ENCODE assay signal across 24 cellular contexts in genomic region chr5:15959560-15960164, GRCh38.
DNase-seq lines count a peak whose midpoint lies in the region; TF ChIP-seq lines count a peak whose summit lies in the region.
"Had no signal": no experiment of that assay in that cellular context is flagged by ENCODE, and none has a peak within 500 bp of the region (broad histone marks: within the 10 kb centered on the region; RNA-seq: fewer than 3 reads in every experiment).

No MANE protein-coding gene starts in this region.

- H3K4me2 ChIP-seq in hepatocyte = no peak overlapping the region
- H3K4me2 ChIP-seq: BLaER1 had no signal

- no peaks in the 10 kb centered on the region for H4K20me1 ChIP-seq in hepatocyte (ENCODE audit: insufficient read depth, poor library complexity, severe bottlenecking)
- H4K20me1 ChIP-seq: BLaER1 had no signal

- H3K27me3 ChIP-seq in BE2C = no peaks in the 10 kb centered on the region
- no peaks in the 10 kb centered on the region for H3K27me3 ChIP-seq in hepatocyte
- H3K27me3 ChIP-seq: BLaER1, brain microvascular endothelial cell, upper lobe of left lung had no signal

- H3K4me1 ChIP-seq in BE2C (peaks cover 18% of the 10 kb centered on the region), hepatocyte (ENCODE audit: insufficient read depth) (peaks cover 5% of the 10 kb centered on the region)
- H3K4me1 ChIP-seq: BLaER1, upper lobe of left lung had no signal

- H3K36me3 ChIP-seq in BE2C = no peaks in the 10 kb centered on the region
- H3K36me3 ChIP-seq in hepatocyte (replicated peaks; ENCODE audit: insufficient read depth, low read depth) = no peaks in the 10 kb centered on the region
- H3K36me3 ChIP-seq: BLaER1, brain microvascular endothelial cell, upper lobe of left lung had no signal

- TF ChIP-seq CTCF in BE2C (IDR thresholded peaks at IDR 0.05; ENCODE audit: low read depth, low read length) (no peak), hepatocyte (IDR thresholded peaks at IDR 0.05; ENCODE audit: poor library complexity) (no peak)

- no peaks in the 10 kb centered on the region for H3K9me2 ChIP-seq in hepatocyte (replicated peaks; ENCODE audit: insufficient read depth)

- no peak overlapping the region for H2AFZ ChIP-seq in hepatocyte

- WGBS in hepatocyte (ENCODE audit: low lambda C conversion rate, missing lambda C conversion rate) = 53% methylated on average over 5 of the region's 5 CpGs

- H3K79me2 ChIP-seq in hepatocyte = no peaks in the 10 kb centered on the region

- peak; percentile 70 for DNase-seq in BE2C
- peak; percentile 95 for DNase-seq in NCI-H1694 treated with DMSO at 0.1 percent for 48 hours (lab: John Stamatoyannopoulos, UW)
- peak; percentile 32 for DNase-seq in dedifferentiated amniotic fluid mesenchymal stem cell (ENCODE audit: extremely low spot score)
- peak; percentile 69 for DNase-seq in hepatocyte (ENCODE audit: low spot score)
- DNase-seq in CD1c-positive myeloid dendritic cell (ENCODE audit: extremely low spot score) = no peak
- DNase-seq in SHP77 (lab: John Stamatoyannopoulos, UW) = no peak
- no peak for DNase-seq in H4 (ENCODE audit: low spot score)
- DNase-seq in SW480 (ENCODE audit: low spot score) = no peak
- DNase-seq: ACHN; activated CD4-positive, alpha-beta T cell treated with anti-CD3 and anti-CD28 coated beads, Interleukin-2, amount 50 U/mL, for 48 hours; activated CD8-positive, alpha-beta memory T cell treated with anti-CD3 and anti-CD28 coated beads, Interleukin-2, amount 50 U/mL, for 4 hours; activated naive CD4-positive, alpha-beta T cell treated with anti-CD3 and anti-CD28 coated beads for 36 hours; brain microvascular endothelial cell; COR-L47; foreskin melanocyte; H9; kidney glomerular epithelial cell; MM.1S; NCI-H1105 treated with DMSO at 0.1 percent for 48 hours; NCI-H2029 treated with DMSO at 0.1 percent for 48 hours; nephron progenitor cell; stimulated activated naive B cell treated with anti-CD40 and anti-IgM and Interleukin-4, amounts not matched to agents 10 μg/mL and 1 μg/mL and 100 μg/mL, for 72 hours; upper lobe of left lung had no signal

- H3K4me3 ChIP-seq in BE2C (ENCODE audit: low read depth, low read length) = no peak overlapping the region
- H3K4me3 ChIP-seq in hepatocyte = no peak overlapping the region
- H3K4me3 ChIP-seq: BLaER1, upper lobe of left lung had no signal

- H3K27ac ChIP-seq in hepatocyte = peak overlapping the region; percentile 41
- H3K27ac ChIP-seq: BLaER1, brain microvascular endothelial cell, upper lobe of left lung had no signal

- H3K9me3 ChIP-seq in BE2C (no peaks in the 10 kb centered on the region), hepatocyte (ENCODE audit: low read depth) (no peaks in the 10 kb centered on the region)
- H3K9me3 ChIP-seq: BLaER1, upper lobe of left lung had no signal

Comparison
In these comparisons a context has a peak if more than half of its experiments do, and no peak if none do; other contexts are left out.
1. DNase-seq: peak in BE2C (single experiment), NCI-H1694 treated with DMSO at 0.1 percent for 48 hours (single experiment), dedifferentiated amniotic fluid mesenchymal stem cell (single experiment) and hepatocyte (single experiment); none in CD1c-positive myeloid dendritic cell (single experiment), SHP77 (0 of 2), H4 (single experiment) and SW480 (single experiment).